Comparison of ENCODE assay signal across 9 cellular contexts in genomic region chr2:97993926-97994325, GRCh38. TPM values are rescaled to one million over a fixed set of nuclear protein-coding genes. Genes with fewer than 3 reads are reported as not detected.
A peak's percentile ranks its signal among the peaks of the same experiment; 100 is the strongest.
DNase-seq lines count a peak whose midpoint lies in the region; ATAC-seq and TF ChIP-seq lines count a peak whose summit lies in the region.
"Had no signal": no experiment of that assay in that cellular context is flagged by ENCODE, and none has a peak within 500 bp of the region (broad histone marks: within the 10 kb centered on the region; RNA-seq: fewer than 3 reads in every experiment).

No MANE protein-coding gene starts in this region.

- peak overlapping the region; percentile 98 for H3K9ac ChIP-seq in smooth muscle cell (ENCODE audit: low read depth)

- intact Hi-C loops in activated CD4-positive, alpha-beta T cell treated with anti-CD3 and anti-CD28 coated beads for 36 hours (cut with DNase I, micrococcal nuclease): loop anchor here (2.0 to 10.0 kb wide), 6 partner anchors 93 to 1343 kb away; partner anchors contain the start of genes EIF5B (in 2 of the 2), TXNDC9 (in 2 of the 2), COA5 (in 1 of the 2) and LIPT1 (in 1 of the 2)

- H3K9me3 Mint-ChIP-seq in activated CD4-positive, alpha-beta T cell treated with anti-CD3 and anti-CD28 coated beads for 36 hours (ENCODE audit: low read depth): no peaks in the 10 kb centered on the region

- TF ChIP-seq CTCF in fibroblast of villous mesenchyme (IDR thresholded peaks at IDR 0.05; ENCODE audit: insufficient read depth, low read depth, low read length) (no peak), smooth muscle cell (IDR thresholded peaks at IDR 0.05; ENCODE audit: borderline replicate concordance, insufficient read depth, poor library complexity, severe bottlenecking) (no peak)

- peak overlapping the region; percentile 85 for H3K4me3 Mint-ChIP-seq in activated CD4-positive, alpha-beta T cell treated with anti-CD3 and anti-CD28 coated beads for 36 hours

- H3K79me2 ChIP-seq in smooth muscle cell (ENCODE audit: low read depth): peaks cover 62% of the 10 kb centered on the region

- H3F3A ChIP-seq in smooth muscle cell (ENCODE audit: low read depth): no peaks in the 10 kb centered on the region

- no peaks in the 10 kb centered on the region for H3K36me3 ChIP-seq in smooth muscle cell (ENCODE audit: low read depth)

- CTCF ChIA-PET in activated CD4-positive, alpha-beta T cell treated with anti-CD3 and anti-CD28 coated beads for 36 hours (lab: Charles Lee): no interaction called here

- H3K4me3 ChIP-seq in fibroblast of villous mesenchyme (ENCODE audit: low read depth, low read length) (peak overlapping the region; percentile 86), smooth muscle cell (peak overlapping the region; percentile 95)

- POLR2A ChIA-PET in activated CD4-positive, alpha-beta T cell treated with anti-CD3 and anti-CD28 coated beads for 36 hours (lab: Charles Lee): no interaction called here

- no peaks in the 10 kb centered on the region for H3K36me3 Mint-ChIP-seq in activated CD4-positive, alpha-beta T cell treated with anti-CD3 and anti-CD28 coated beads for 36 hours (ENCODE audit: low read depth)

- no peak for DNase-seq in activated CD4-positive, alpha-beta T cell treated with anti-CD3 and anti-CD28 coated beads for 36 hours
- no peak for DNase-seq in activated CD4-positive, alpha-beta T cell treated with anti-CD3 and anti-CD28 coated beads for 4 hours
- peak; percentile 26 for DNase-seq in SW480 (ENCODE audit: low spot score)
- DNase-seq in fibroblast of villous mesenchyme (ENCODE audit: low read depth): no peak
- no peak for DNase-seq in smooth muscle cell (lab: John Stamatoyannopoulos, UW; ENCODE audit: unreplicated experiment)
- no peak for DNase-seq in activated CD4-positive, CD25-positive, alpha-beta regulatory T cell treated with anti-CD3 and anti-CD28 coated beads, Interleukin-2, amount 50 U/mL, for 72 hours
- no peak for DNase-seq in activated effector memory CD4-positive, alpha-beta T cell treated with anti-CD3 and anti-CD28 coated beads, Interleukin-2, amount 50 U/mL, for 16 hours
- no peak for DNase-seq in globus pallidus (ENCODE audit: low spot score)
- DNase-seq: DMS153 had no signal

- H3K27me3 ChIP-seq in smooth muscle cell (ENCODE audit: low read depth): no peaks in the 10 kb centered on the region

- peaks cover 55% of the 10 kb centered on the region for H4K20me1 ChIP-seq in smooth muscle cell (ENCODE audit: low read depth)

- H3K27ac ChIP-seq in smooth muscle cell (ENCODE audit: low read depth): peak overlapping the region; percentile 95

- ATAC-seq in activated CD4-positive, alpha-beta T cell treated with anti-CD3 and anti-CD28 coated beads for 36 hours: no peak

- H2AFZ ChIP-seq in smooth muscle cell (ENCODE audit: low read depth): no peak overlapping the region

- H3K9me3 ChIP-seq in smooth muscle cell (replicated peaks; ENCODE audit: low read depth): no peaks in the 10 kb centered on the region

- H3K27me3 Mint-ChIP-seq in activated CD4-positive, alpha-beta T cell treated with anti-CD3 and anti-CD28 coated beads for 36 hours: no peaks in the 10 kb centered on the region

- H3K4me1 Mint-ChIP-seq in activated CD4-positive, alpha-beta T cell treated with anti-CD3 and anti-CD28 coated beads for 36 hours: peaks cover 48% of the 10 kb centered on the region

- WGBS in smooth muscle cell (ENCODE audit: low lambda C conversion rate): 78% methylated on average over 6 of the region's 6 CpGs

- peak overlapping the region; percentile 58 for H3K27ac Mint-ChIP-seq in activated CD4-positive, alpha-beta T cell treated with anti-CD3 and anti-CD28 coated beads for 36 hours

- peak overlapping the region; percentile 95 for H3K4me2 ChIP-seq in smooth muscle cell

- H3K4me1 ChIP-seq in smooth muscle cell (ENCODE audit: low read depth): peaks cover 19% of the 10 kb centered on the region

RNA-seq across cellular contexts. Expression of gene TMEM131, which starts 1.8 kb away (rescaled TPM):
- 10 to 100 TPM; 25.8 to 32.5 TPM for total RNA-seq in activated CD4-positive, alpha-beta T cell treated with anti-CD3 and anti-CD28 coated beads for 36 hours
- total RNA-seq in fibroblast of villous mesenchyme (24.5 and 43.6 TPM in 2 replicates), smooth muscle cell (32.3 and 39.0 TPM in 2 replicates)
- 16.7 and 20.6 TPM in 2 replicates for polyA plus RNA-seq in smooth muscle cell
